ENCODE assay signal across 26 cellular contexts in genomic region chr17:63544467-63545301, GRCh38. TPM values are rescaled to one million over a fixed set of nuclear protein-coding genes. Genes with fewer than 3 reads are reported as not detected.
DNase-seq lines count a peak whose midpoint lies in the region; ATAC-seq, FAIRE-seq and TF ChIP-seq lines count a peak whose summit lies in the region.
"Had no signal": no experiment of that assay in that cellular context is flagged by ENCODE, and none has a peak within 500 bp of the region (broad histone marks: within the 10 kb centered on the region; RNA-seq: fewer than 3 reads in every experiment).

No MANE protein-coding gene starts in this region.

- no peak overlapping the region for H3K14ac ChIP-seq in H1 (ENCODE audit: insufficient read length)

- POLR2A ChIA-PET in H1 (lab: Charles Lee; ENCODE audit: partially characterized antibody), result interaction anchor here (0.6 to 1.3 kb wide), 6 partner anchors 10 to 71 kb away, joined by 3 to 4 read pairs (median 3); no protein-coding TSS in a partner anchor

- H2BK20ac ChIP-seq in H1 (ENCODE audit: low read length), result no peak overlapping the region

- DNase-seq in GM23338 (ENCODE audit: low spot score), result peak; percentile 21
- DNase-seq in H1 (ENCODE audit: low read depth in 1 of 2, low spot score in 2 of 2), result no peak
- DNase-seq in posterior vena cava (ENCODE audit: low spot score), result peak; percentile 74
- no peak for DNase-seq in NCI-H2029 treated with DMSO at 0.1 percent for 48 hours (lab: John Stamatoyannopoulos, UW)
- DNase-seq: activated CD4-positive, alpha-beta T cell treated with anti-CD3 and anti-CD28 coated beads for 48 hours; activated CD8-positive, alpha-beta memory T cell treated with anti-CD3 and anti-CD28 coated beads for 24 hours; Caco-2; dermis blood vessel endothelial cell; DMS79; gastrocnemius medialis; mesendoderm; NCI-H1694; NCI-H2171 treated with DMSO at 0.1 percent for 48 hours; NCI-H510A treated with DMSO at 0.1 percent for 48 hours; stimulated activated CD4-positive, alpha-beta T cell treated with anti-CD3 and anti-CD28 coated beads, Interleukin-4, amount 100 ng/mL, for 4 hours; substantia nigra had no signal

- H3K27me3 Mint-ChIP-seq in GM23338 (ENCODE audit: insufficient read depth, low read depth, poor library complexity), result peaks cover 12% of the 10 kb centered on the region

- no peak overlapping the region; the same call in 1 of the 2 replicates for H2BK5ac ChIP-seq in H1 (ENCODE audit: low read depth, low read length)

- peak overlapping the region; percentile 65; the same call in 1 of the 2 replicates for H2AK5ac ChIP-seq in H1 (ENCODE audit: low read depth, low read length)

- CTCF ChIA-PET in H1 (lab: Charles Lee; ENCODE audit: partially characterized antibody), result interaction anchor here (0.6 to 3.4 kb wide), 15 partner anchors 9 to 154 kb away, joined by 3 to 17 read pairs (median 3); no protein-coding TSS in a partner anchor

- H3K9me3 ChIP-seq in H1 (ENCODE audit: insufficient read depth in 2 of 2, low read depth in 1 of 2, low read length in 1 of 2), result no peaks in the 10 kb centered on the region
- no peaks in the 10 kb centered on the region for H3K9me3 ChIP-seq in gastroesophageal sphincter
- H3K9me3 ChIP-seq: Caco-2, gastrocnemius medialis, left lung had no signal

- H3K27ac Mint-ChIP-seq in GM23338, result no peak overlapping the region
- H3K27ac Mint-ChIP-seq: progenitor cell of endocrine pancreas; stimulated activated memory B cell treated with anti-CD40 and anti-IgM and Interleukin-4, amounts not matched to agents 10 μg/mL and 1 μg/mL and 100 μg/mL, for 72 hours; type B pancreatic cell had no signal

- H3K4me3 ChIP-seq in GM23338 (no peak overlapping the region), H1 (ENCODE audit: extremely low read depth in 1 of 4, insufficient read depth in 2 of 4, low read depth in 3 of 4, low read length in 4 of 4) (no peak overlapping the region; a peak in 1 of 8 replicates), gastroesophageal sphincter (no peak overlapping the region)
- H3K4me3 ChIP-seq: gastrocnemius medialis, left lung had no signal

- H4K20me1 ChIP-seq in GM23338 (replicated peaks; ENCODE audit: insufficient read depth), result no peaks in the 10 kb centered on the region
- H4K20me1 ChIP-seq in H1 (replicated peaks in 1 of 2; ENCODE audit: control insufficient read depth in 1 of 2, insufficient read depth in 2 of 2, low read length in 2 of 2), result no peaks in the 10 kb centered on the region

- no peak for FAIRE-seq in H1 (lab: Jason Lieb, UNC)

- H3K23me2 ChIP-seq in H1 (ENCODE audit: low read depth, low read length), result no peaks in the 10 kb centered on the region

- no peak for TF ChIP-seq RAD21 in H1 (IDR thresholded peaks at IDR 0.05 in 1 of 2, conservative IDR thresholded peaks at IDR 0.05 in 1 of 2; ENCODE audit: low read depth in 2 of 2, low read length in 2 of 2)

- H3K56ac ChIP-seq in H1 (replicated peaks; ENCODE audit: insufficient read length, low read depth, low read length), result no peak overlapping the region

- intact Hi-C loops in posterior vena cava (cut with DNase I), result no loop called here

- H3K18ac ChIP-seq in H1 (ENCODE audit: extremely low read depth, low read length), result no peak overlapping the region

- H4K5ac ChIP-seq in H1 (ENCODE audit: insufficient read length, low read depth, low read length), result no peak overlapping the region

- TF ChIP-seq CTCF in GM23338 (conservative IDR thresholded peaks at IDR 0.05; ENCODE audit: low read depth in 2 of 2) (no peak), H1 (IDR thresholded peaks at IDR 0.05; ENCODE audit: control extremely low read depth in 1 of 3, insufficient read depth in 1 of 3, low read depth in 1 of 3, low read length in 3 of 3) (no peak), gastroesophageal sphincter (IDR thresholded peaks at IDR 0.05) (no peak)

- TF ChIP-seq POLR2A in H1 (IDR thresholded peaks at IDR 0.05; ENCODE audit: control extremely low read depth in 1 of 2, low read depth in 2 of 2, low read length in 2 of 2), result no peak
- no peak for TF ChIP-seq POLR2A in gastroesophageal sphincter (IDR thresholded peaks at IDR 0.05)

- no peak overlapping the region for H3K27ac ChIP-seq in GM23338 (ENCODE audit: low read depth)
- H3K27ac ChIP-seq in H1 (ENCODE audit: low read depth, low read length), result no peak overlapping the region
- H3K27ac ChIP-seq in gastroesophageal sphincter, result no peak overlapping the region
- H3K27ac ChIP-seq: C4-2B, gastrocnemius medialis, left lung had no signal

- TF ChIP-seq EP300 in H1 (IDR thresholded peaks at IDR 0.05; ENCODE audit: borderline replicate concordance in 1 of 2, low read depth in 2 of 2, low read length in 2 of 2) (no peak), gastroesophageal sphincter (IDR thresholded peaks at IDR 0.05) (no peak)

- no peaks in the 10 kb centered on the region for H3K9me3 Mint-ChIP-seq in GM23338
- H3K9me3 Mint-ChIP-seq: central memory CD8-positive, alpha-beta T cell; stimulated activated memory B cell treated with anti-CD40 and anti-IgM and Interleukin-4, amounts not matched to agents 10 μg/mL and 1 μg/mL and 100 μg/mL, for 72 hours; type B pancreatic cell had no signal

- no peak overlapping the region for H3K4me3 Mint-ChIP-seq in GM23338
- H3K4me3 Mint-ChIP-seq: central memory CD8-positive, alpha-beta T cell; stimulated activated memory B cell treated with anti-CD40 and anti-IgM and Interleukin-4, amounts not matched to agents 10 μg/mL and 1 μg/mL and 100 μg/mL, for 72 hours; type B pancreatic cell had no signal

- H3K36me3 Mint-ChIP-seq in GM23338 (ENCODE audit: low read depth), result no peaks in the 10 kb centered on the region
- H3K36me3 Mint-ChIP-seq: stimulated activated memory B cell treated with anti-CD40 and anti-IgM and Interleukin-4, amounts not matched to agents 10 μg/mL and 1 μg/mL and 100 μg/mL, for 72 hours; type B pancreatic cell had no signal

- H3K4ac ChIP-seq in H1 (replicated peaks; ENCODE audit: insufficient read length, low read depth, low read length), result no peak overlapping the region

- H3K4me1 Mint-ChIP-seq in GM23338, result peaks cover 20% of the 10 kb centered on the region

- H4K91ac ChIP-seq in H1 (replicated peaks; ENCODE audit: insufficient read length, low read length), result peak overlapping the region; percentile 49

- H2AFZ ChIP-seq in GM23338 (0 out of 2 replicates have a peak overlapping the region, but pooled peaks have one; percentile 18), H1 (ENCODE audit: low read length) (no peak overlapping the region)

- H3K9me2 ChIP-seq in GM23338 (ENCODE audit: insufficient read depth), result no peaks in the 10 kb centered on the region

- no peak overlapping the region for H3K23ac ChIP-seq in H1 (ENCODE audit: insufficient read length)

- no peak for ATAC-seq in GM23338
- no peak for ATAC-seq in gastroesophageal sphincter
- ATAC-seq: gastrocnemius medialis; left lung; sciatic nerve; stimulated activated memory B cell treated with anti-CD40 and anti-IgM and Interleukin-4, amounts not matched to agents 10 μg/mL and 1 μg/mL and 100 μg/mL, for 72 hours had no signal

- no peak overlapping the region for H2BK12ac ChIP-seq in H1 (ENCODE audit: low read depth, low read length)

- no peak overlapping the region for H2BK120ac ChIP-seq in H1 (replicated peaks; ENCODE audit: low read depth, low read length)

- H3K4me2 ChIP-seq in GM23338 (no peak overlapping the region), H1 (ENCODE audit: insufficient read depth in 1 of 2, low read depth in 2 of 2, low read length in 2 of 2) (no peak overlapping the region)

- H3K4me1 ChIP-seq in GM23338 (ENCODE audit: insufficient read depth), result peaks cover 13% of the 10 kb centered on the region
- H3K4me1 ChIP-seq in H1 (replicated peaks in 1 of 4; ENCODE audit: control insufficient read depth in 3 of 4, insufficient read depth in 4 of 4, low read length in 3 of 4), result peaks cover 0 to 9% (median 5%) of the 10 kb centered on the region in 4 experiments; a peak in 5 of 7 replicates
- H3K4me1 ChIP-seq in gastroesophageal sphincter, result peaks cover 0 to 10% (median 0%) of the 10 kb centered on the region in 3 donors
- H3K4me1 ChIP-seq: Caco-2 had no signal

- no peak overlapping the region for H2BK15ac ChIP-seq in H1 (ENCODE audit: low read length)

- no peaks in the 10 kb centered on the region for H3K36me3 ChIP-seq in GM23338 (ENCODE audit: insufficient read depth)
- no peaks in the 10 kb centered on the region for H3K36me3 ChIP-seq in H1 (ENCODE audit: control insufficient read depth in 2 of 4, insufficient read depth in 4 of 4, low read length in 3 of 4)
- H3K36me3 ChIP-seq in gastroesophageal sphincter, result no peaks in the 10 kb centered on the region
- H3K36me3 ChIP-seq: gastrocnemius medialis, left lung had no signal

- H3K79me2 ChIP-seq in GM23338 (replicated peaks; ENCODE audit: insufficient read depth) (0 out of 2 replicates have a peak, but pooled peaks cover 2% of the 10 kb centered on the region), H1 (ENCODE audit: control insufficient read depth in 1 of 2, insufficient read depth in 2 of 2, low read length in 2 of 2) (no peaks in the 10 kb centered on the region)

- 85% methylated on average over 13 of the region's 13 CpGs; no CpG with 5 or more reads in 1 of the 2 experiments for WGBS in H1 (ENCODE audit: extremely low coverage in 1 of 2, insufficient coverage in 1 of 2, insufficient read length in 1 of 2, insufficient replicate concordance in 2 of 2, low coverage in 1 of 2, low lambda C conversion rate in 2 of 2, missing lambda C conversion rate in 1 of 2), 2 experiments
- 67 to 100% methylated on average over 1 to 3 of the region's 13 CpGs for WGBS in gastroesophageal sphincter (ENCODE audit: low coverage in 1 of 2), 2 donors

- H4K8ac ChIP-seq in H1 (ENCODE audit: extremely low read depth, insufficient read depth, low read length), result no peak overlapping the region

- H3K27me3 ChIP-seq in GM23338 (ENCODE audit: insufficient read depth) (peaks cover 3% of the 10 kb centered on the region; the same call in 1 of the 2 replicates), H1 (replicated peaks in 1 of 4; ENCODE audit: control insufficient read depth in 3 of 4, extremely low read depth in 1 of 4, insufficient read depth in 3 of 4, low read length in 3 of 4) (peaks cover 0 to under 1% (median under 1%) of the 10 kb centered on the region in 4 experiments; a peak in 2 of 7 replicates), gastroesophageal sphincter (peaks cover 13% of the 10 kb centered on the region)
- H3K27me3 ChIP-seq: gastrocnemius medialis had no signal

- no peaks in the 10 kb centered on the region; the same call in 1 of the 2 replicates for H3F3A ChIP-seq in GM23338 (replicated peaks; ENCODE audit: low read depth)

- no peaks in the 10 kb centered on the region for H3K79me1 ChIP-seq in H1 (ENCODE audit: low read depth, low read length)

- H3K9ac ChIP-seq in H1 (replicated peaks in 1 of 4; ENCODE audit: extremely low read depth in 1 of 4, low read depth in 3 of 4, low read length in 3 of 4), result no peak overlapping the region

RNA-seq across cellular contexts. Expression of gene DCAF7, which starts 5.6 kb away (rescaled TPM):
- 51.0 and 60.1 TPM in 2 replicates for total RNA-seq in GM23338 (2014; rRNA removed; shearing (Covaris generic))
- polyA plus RNA-seq in GM23338 (2016; fragmentation: Nextera tagmentation; extraction: Ambion mirVana), result 31.3 and 33.2 TPM in 2 replicates
- total RNA-seq in H1 (2021; fragmentation: NEBNext Ultra II Directional; extraction: Animal tissue kit (Norgen Biotek cat#: 25700)), result 87.3 and 94.1 TPM in 2 replicates
- polyA plus RNA-seq in H1 (2011; rRNA removed), result 74.9 and 97.4 TPM in 2 replicates
- polyA plus RNA-seq in H1 (2011; cell fraction: cytosol; rRNA removed), result 57.6 TPM
- polyA plus RNA-seq in H1 (2011; cell fraction: nucleus; rRNA removed), result 71.4 TPM
- 63.0 to 69.1 TPM (median 65.1 TPM) in 4 replicates for polyA plus RNA-seq in H1 (2012, experiment 1 of 2)
- 54.6 TPM for polyA plus RNA-seq in H1 (2012, experiment 2 of 2)
- polyA plus RNA-seq in H1 (2013, experiment 1 of 2), result 41.2 TPM
- polyA plus RNA-seq in H1 (2013, experiment 2 of 2), result 41.8 TPM
- 139 and 144 TPM in 2 replicates for polyA minus RNA-seq in H1 (2011; rRNA and poly(A)+ RNA removed)
- 51.2 TPM for polyA minus RNA-seq in H1 (2011; cell fraction: cytosol; rRNA and poly(A)+ RNA removed)
- 36.5 TPM for polyA minus RNA-seq in H1 (2011; cell fraction: nucleus; rRNA and poly(A)+ RNA removed)
- total RNA-seq in posterior vena cava, result 10 to 100 TPM; 48.4 to 48.6 TPM
- total RNA-seq in gastroesophageal sphincter, result 10 to 100 TPM; 27.1 to 50.0 (median 36.8) TPM

RNA-seq across cellular contexts. Expression of gene KCNH6, which starts 21.5 kb away (rescaled TPM):
- 2.8 and 3.0 TPM in 2 replicates for total RNA-seq in GM23338 (2014; rRNA removed; shearing (Covaris generic))
- polyA plus RNA-seq in GM23338 (2016; fragmentation: Nextera tagmentation; extraction: Ambion mirVana) (1.1 and 1.3 TPM in 2 replicates), H1 (2011; rRNA removed) (3.6 and 5.0 TPM in 2 replicates)
- 1.8 TPM in 2 replicates for total RNA-seq in H1 (2021; fragmentation: NEBNext Ultra II Directional; extraction: Animal tissue kit (Norgen Biotek cat#: 25700))
- polyA plus RNA-seq in H1 (2011; cell fraction: cytosol; rRNA removed), result 2.7 TPM
- 4.9 TPM for polyA plus RNA-seq in H1 (2011; cell fraction: nucleus; rRNA removed)
- 0.84 to 1.8 TPM (median 1.4 TPM) in 4 replicates for polyA plus RNA-seq in H1 (2012, experiment 1 of 2)
- 0.75 TPM for polyA plus RNA-seq in H1 (2012, experiment 2 of 2)
- polyA plus RNA-seq in H1 (2013, experiment 1 of 2), result 2.0 TPM
- polyA plus RNA-seq in H1 (2013, experiment 2 of 2), result 2.1 TPM
- polyA minus RNA-seq in H1 (2011; rRNA and poly(A)+ RNA removed), result 2.8 TPM in 2 replicates
- 0.95 TPM for polyA minus RNA-seq in H1 (2011; cell fraction: cytosol; rRNA and poly(A)+ RNA removed)
- 2.8 TPM for polyA minus RNA-seq in H1 (2011; cell fraction: nucleus; rRNA and poly(A)+ RNA removed)
- total RNA-seq in posterior vena cava (not detected), gastroesophageal sphincter (not detected)
- total RNA-seq: Caco-2, dermis blood vessel endothelial cell, gastrocnemius medialis, LHCN-M2, myocyte, sciatic nerve had no signal

RNA-seq across cellular contexts. Expression of gene TACO1, which starts 56.0 kb away (rescaled TPM):
- total RNA-seq in GM23338 (2014; rRNA removed; shearing (Covaris generic)), result 10.6 and 15.4 TPM in 2 replicates
- polyA plus RNA-seq in GM23338 (2016; fragmentation: Nextera tagmentation; extraction: Ambion mirVana), result 19.9 and 21.9 TPM in 2 replicates
- total RNA-seq in H1 (2021; fragmentation: NEBNext Ultra II Directional; extraction: Animal tissue kit (Norgen Biotek cat#: 25700)), result 23.6 and 24.0 TPM in 2 replicates
- polyA plus RNA-seq in H1 (2011; rRNA removed), result 19.1 and 19.8 TPM in 2 replicates
- polyA plus RNA-seq in H1 (2011; cell fraction: cytosol; rRNA removed), result 25.5 TPM
- polyA plus RNA-seq in H1 (2011; cell fraction: nucleus; rRNA removed), result 19.6 TPM
- 18.3 to 26.4 TPM (median 25.0 TPM) in 4 replicates for polyA plus RNA-seq in H1 (2012, experiment 1 of 2)
- 31.7 TPM for polyA plus RNA-seq in H1 (2012, experiment 2 of 2)
- 15.2 TPM for polyA plus RNA-seq in H1 (2013, experiment 1 of 2)
- polyA plus RNA-seq in H1 (2013, experiment 2 of 2), result 14.6 TPM
- 14.9 and 15.3 TPM in 2 replicates for polyA minus RNA-seq in H1 (2011; rRNA and poly(A)+ RNA removed)
- polyA minus RNA-seq in H1 (2011; cell fraction: cytosol; rRNA and poly(A)+ RNA removed), result 9.7 TPM
- 9.1 TPM for polyA minus RNA-seq in H1 (2011; cell fraction: nucleus; rRNA and poly(A)+ RNA removed)
- total RNA-seq in posterior vena cava, result 10 to 100 TPM; 11.6 to 14.3 TPM
- total RNA-seq in gastroesophageal sphincter, result 10 to 100 TPM; 11.4 to 18.3 (median 14.6) TPM

Comparison
In these comparisons a context has a peak if more than half of its experiments do, and no peak if none do; other contexts are left out.
1. DNase-seq: peak in GM23338 (single experiment) and posterior vena cava (single experiment); none in H1 (0 of 2) and NCI-H2029 treated with DMSO at 0.1 percent for 48 hours (single experiment).